ENCODE assay signal across 8 cellular contexts in genomic region chr10:62681211-62681940, GRCh38.
DNase-seq lines count a peak whose midpoint lies in the region; ATAC-seq and TF ChIP-seq lines count a peak whose summit lies in the region.

No MANE protein-coding gene starts in this region.

- DNase-seq in T-helper 1 cell (peak; percentile 18 to 76 (median 50)), amniotic epithelial cell (ENCODE audit: low read depth) (peak; percentile 15), anterior cingulate cortex (lab: John Stamatoyannopoulos, UW) (no peak), body of pancreas (no peak), testis (no peak)
- peak; percentile 61 to 65 for DNase-seq in stimulated activated CD4-positive, alpha-beta T cell treated with anti-CD3 and anti-CD28 coated beads, Interleukin-1b, Interleukin-23, amount 100 ng/mL, for 4 hours (ENCODE audit: low read depth in 2 of 2)

- TF ChIP-seq CTCF in body of pancreas (IDR thresholded peaks at IDR 0.05) (no peak), testis (IDR thresholded peaks at IDR 0.05) (no peak)

- WGBS in body of pancreas, 2 donors, result 31 to 38% methylated on average over 8 of the region's 8 CpGs
- 78 to 86% methylated on average over 8 of the region's 8 CpGs for WGBS in testis, 2 donors

- no peak overlapping the region for H3K27ac ChIP-seq in body of pancreas
- H3K27ac ChIP-seq in testis, result no peak overlapping the region

- no peak overlapping the region for H3K4me3 ChIP-seq in body of pancreas
- no peak overlapping the region for H3K4me3 ChIP-seq in testis

- H3K36me3 ChIP-seq in body of pancreas (replicated peaks in 1 of 2; ENCODE audit: insufficient read depth in 1 of 2, low read depth in 2 of 2) (no peaks in the 10 kb centered on the region), testis (ENCODE audit: low read depth, missing control alignments) (no peaks in the 10 kb centered on the region)

- TF ChIP-seq POLR2A in body of pancreas (IDR thresholded peaks at IDR 0.05), result no peak
- no peak for TF ChIP-seq POLR2A in testis (IDR thresholded peaks at IDR 0.05)

- H3K4me1 ChIP-seq in body of pancreas (no peaks in the 10 kb centered on the region), testis (no peaks in the 10 kb centered on the region)

- ATAC-seq in GM19023 (IDR thresholded peaks at IDR 0.05; ENCODE audit: unreplicated experiment) (peak; percentile 99), HG03045 (IDR thresholded peaks at IDR 0.05; ENCODE audit: unreplicated experiment) (peak; percentile 98), body of pancreas (no peak)

- H3K9me3 ChIP-seq in body of pancreas, result no peaks in the 10 kb centered on the region
- H3K9me3 ChIP-seq in testis, result no peaks in the 10 kb centered on the region

- intact Hi-C loops in body of pancreas (cut with DNase I) (no loop called here), testis (cut with DNase I; ENCODE audit: low total_unique reads) (no loop called here)

- H3K27me3 ChIP-seq in body of pancreas (no peaks in the 10 kb centered on the region), testis (no peaks in the 10 kb centered on the region)

Comparison
In these comparisons a context has a peak if more than half of its experiments do, and no peak if none do; other contexts are left out.
1. DNase-seq: peak in T-helper 1 cell (5 of 5), amniotic epithelial cell (single experiment) and stimulated activated CD4-positive, alpha-beta T cell treated with anti-CD3 and anti-CD28 coated beads, Interleukin-1b, Interleukin-23, amount 100 ng/mL, for 4 hours (2 of 2); none in anterior cingulate cortex (0 of 58), body of pancreas (0 of 4) and testis (single experiment).